Comparison of ENCODE assay signal across 1 cellular context in the genomic region with DNA sequence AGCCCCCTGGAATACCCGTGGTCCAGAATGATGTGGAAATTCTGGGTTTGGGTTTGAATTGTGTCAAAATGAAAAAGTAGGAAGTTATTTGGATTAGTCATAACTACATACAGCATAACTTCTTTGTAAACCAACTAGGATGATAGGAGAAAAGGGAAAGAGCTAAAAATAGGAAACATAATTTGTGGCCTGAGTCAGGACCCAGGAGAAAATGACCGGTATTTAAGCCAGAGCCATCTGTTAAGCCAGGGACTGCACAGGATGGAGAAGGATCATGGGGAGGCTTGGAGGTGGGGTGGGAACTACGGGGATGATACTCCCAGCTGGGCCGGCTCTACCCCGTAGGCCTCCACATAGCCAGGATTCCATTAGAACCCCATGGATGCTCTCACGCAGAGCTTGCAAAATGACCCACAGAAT.
TF ChIP-seq lines count a peak whose summit lies in the region.

No MANE protein-coding gene starts in this region.

TF ChIP-seq in GM23338, 12 proteins besides CTCF, POLR2A, EP300 and RAD21 (continued from another document):
- TF ChIP-seq, protein P1, sequence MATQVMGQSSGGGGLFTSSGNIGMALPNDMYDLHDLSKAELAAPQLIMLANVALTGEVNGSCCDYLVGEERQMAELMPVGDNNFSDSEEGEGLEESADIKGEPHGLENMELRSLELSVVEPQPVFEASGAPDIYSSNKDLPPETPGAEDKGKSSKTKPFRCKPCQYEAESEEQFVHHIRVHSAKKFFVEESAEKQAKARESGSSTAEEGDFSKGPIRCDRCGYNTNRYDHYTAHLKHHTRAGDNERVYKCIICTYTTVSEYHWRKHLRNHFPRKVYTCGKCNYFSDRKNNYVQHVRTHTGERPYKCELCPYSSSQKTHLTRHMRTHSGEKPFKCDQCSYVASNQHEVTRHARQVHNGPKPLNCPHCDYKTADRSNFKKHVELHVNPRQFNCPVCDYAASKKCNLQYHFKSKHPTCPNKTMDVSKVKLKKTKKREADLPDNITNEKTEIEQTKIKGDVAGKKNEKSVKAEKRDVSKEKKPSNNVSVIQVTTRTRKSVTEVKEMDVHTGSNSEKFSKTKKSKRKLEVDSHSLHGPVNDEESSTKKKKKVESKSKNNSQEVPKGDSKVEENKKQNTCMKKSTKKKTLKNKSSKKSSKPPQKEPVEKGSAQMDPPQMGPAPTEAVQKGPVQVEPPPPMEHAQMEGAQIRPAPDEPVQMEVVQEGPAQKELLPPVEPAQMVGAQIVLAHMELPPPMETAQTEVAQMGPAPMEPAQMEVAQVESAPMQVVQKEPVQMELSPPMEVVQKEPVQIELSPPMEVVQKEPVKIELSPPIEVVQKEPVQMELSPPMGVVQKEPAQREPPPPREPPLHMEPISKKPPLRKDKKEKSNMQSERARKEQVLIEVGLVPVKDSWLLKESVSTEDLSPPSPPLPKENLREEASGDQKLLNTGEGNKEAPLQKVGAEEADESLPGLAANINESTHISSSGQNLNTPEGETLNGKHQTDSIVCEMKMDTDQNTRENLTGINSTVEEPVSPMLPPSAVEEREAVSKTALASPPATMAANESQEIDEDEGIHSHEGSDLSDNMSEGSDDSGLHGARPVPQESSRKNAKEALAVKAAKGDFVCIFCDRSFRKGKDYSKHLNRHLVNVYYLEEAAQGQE (IDR thresholded peaks at IDR 0.05; ENCODE audit: unreplicated experiment) = no peak
- TF ChIP-seq NANOG (IDR thresholded peaks at IDR 0.05; ENCODE audit: borderline replicate concordance) (no peak), EZH2 (IDR thresholded peaks at IDR 0.05; ENCODE audit: low read depth, unreplicated experiment) (no peak)
- TF ChIP-seq, protein P2, sequence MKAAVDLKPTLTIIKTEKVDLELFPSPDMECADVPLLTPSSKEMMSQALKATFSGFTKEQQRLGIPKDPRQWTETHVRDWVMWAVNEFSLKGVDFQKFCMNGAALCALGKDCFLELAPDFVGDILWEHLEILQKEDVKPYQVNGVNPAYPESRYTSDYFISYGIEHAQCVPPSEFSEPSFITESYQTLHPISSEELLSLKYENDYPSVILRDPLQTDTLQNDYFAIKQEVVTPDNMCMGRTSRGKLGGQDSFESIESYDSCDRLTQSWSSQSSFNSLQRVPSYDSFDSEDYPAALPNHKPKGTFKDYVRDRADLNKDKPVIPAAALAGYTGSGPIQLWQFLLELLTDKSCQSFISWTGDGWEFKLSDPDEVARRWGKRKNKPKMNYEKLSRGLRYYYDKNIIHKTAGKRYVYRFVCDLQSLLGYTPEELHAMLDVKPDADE (IDR thresholded peaks at IDR 0.05) = no peak
